Comparison of ENCODE assay signal across 8 cellular contexts in genomic region chrX:19739683-19740082, GRCh38.
DNase-seq lines count a peak whose midpoint lies in the region; ATAC-seq and TF ChIP-seq lines count a peak whose summit lies in the region.

No MANE protein-coding gene starts in this region.

- POLR2A ChIA-PET in IMR-90 (lab: Charles Lee; ENCODE audit: unreplicated experiment), result no interaction called here

- DNase-seq in Daoy (ENCODE audit: low read depth) (peak; percentile 69), IMR-90 (peak; percentile 73), SKM-1 treated with dmso at 0.1 percent for 144 hours (lab: John Stamatoyannopoulos, UW; ENCODE audit: unreplicated experiment) (peak; percentile 22), astrocyte of the spinal cord (ENCODE audit: low read depth, low spot score) (peak; percentile 70), iPS-NIHi7 (ENCODE audit: extremely low spot score) (peak; percentile 90)
- peak; percentile 52 to 53 for DNase-seq in stimulated activated CD4-positive, alpha-beta T cell treated with anti-CD3 and anti-CD28 coated beads, Interleukin-2, amount 100 ng/mL, for 24 hours

- no peak overlapping the region for H4K5ac ChIP-seq in IMR-90 (ENCODE audit: low read depth, low read length)

- no peaks in the 10 kb centered on the region for H3K4me1 ChIP-seq in IMR-90 (ENCODE audit: control insufficient read depth, insufficient read depth, low read length)

- no peak overlapping the region for H3K4me3 ChIP-seq in IMR-90 (ENCODE audit: insufficient read depth, low read depth, low read length)
- no peak overlapping the region for H3K4me3 ChIP-seq in astrocyte of the spinal cord (ENCODE audit: low read depth, low read length)

- peak; percentile 72 for TF ChIP-seq CTCF in IMR-90 (conservative IDR thresholded peaks at IDR 0.05; ENCODE audit: low read depth, low read length)
- TF ChIP-seq CTCF in astrocyte of the spinal cord (IDR thresholded peaks at IDR 0.05; ENCODE audit: low read depth, low read length), result peak; percentile 67

- H3K18ac ChIP-seq in IMR-90 (ENCODE audit: low read depth, low read length), result no peak overlapping the region

- no CpG with 5 or more reads among the region's 5 CpGs for WGBS in IMR-90 (ENCODE audit: extremely low coverage in 2 of 2, insufficient read length in 1 of 2), 2 experiments

- H3K79me1 ChIP-seq in IMR-90 (ENCODE audit: low read depth in 1 of 2, low read length in 2 of 2), result no peaks in the 10 kb centered on the region

- no peaks in the 10 kb centered on the region for H4K20me1 ChIP-seq in IMR-90 (ENCODE audit: insufficient read depth, low read length)

- no peak overlapping the region for H2AK5ac ChIP-seq in IMR-90 (ENCODE audit: low read depth, low read length)

- intact Hi-C loops in IMR-90 (cut with micrococcal nuclease), result loop anchor here (1.0 to 10.0 kb wide), 3 partner anchors 147 to 325 kb away; no protein-coding TSS in a partner anchor

- no peak overlapping the region for H2BK20ac ChIP-seq in IMR-90 (ENCODE audit: low read depth, low read length)

- H4K91ac ChIP-seq in IMR-90 (ENCODE audit: insufficient read depth, low read depth, low read length), result no peak overlapping the region

- no peak overlapping the region for H3K27ac ChIP-seq in IMR-90 (ENCODE audit: insufficient read depth, low read length)

- no peak overlapping the region for H2BK120ac ChIP-seq in IMR-90 (ENCODE audit: low read depth, low read length)

- H4K8ac ChIP-seq in IMR-90 (ENCODE audit: low read depth in 2 of 2, low read length in 2 of 2), result no peak overlapping the region

- H2BK15ac ChIP-seq in IMR-90 (ENCODE audit: low read depth, low read length), result no peak overlapping the region

- no peak overlapping the region for H2AFZ ChIP-seq in IMR-90 (replicated peaks; ENCODE audit: low read length, poor library complexity)

- H3K9me1 ChIP-seq in IMR-90 (ENCODE audit: insufficient read depth, low read length), result no peaks in the 10 kb centered on the region

- no peak overlapping the region for H2BK5ac ChIP-seq in IMR-90 (ENCODE audit: low read depth, low read length, poor library complexity, severe bottlenecking)

- no peak overlapping the region for H2AK9ac ChIP-seq in IMR-90 (replicated peaks; ENCODE audit: low read depth, low read length, poor library complexity)

- TF ChIP-seq POLR2A in IMR-90 (IDR thresholded peaks at IDR 0.05; ENCODE audit: low read depth, low read length), result no peak

- no peak overlapping the region for H3K4ac ChIP-seq in IMR-90 (ENCODE audit: low read depth, low read length)

- in situ Hi-C loops in IMR-90 (cut with MboI; ENCODE audit: low sequenced_read_pairs) (loop anchor here (10.0 kb wide), 1 partner anchor 145 kb away; the partner anchor contains the start of gene SH3KBP1), astrocyte of the spinal cord (cut with HindIII; ENCODE audit: low sequenced_read_pairs) (no loop called here)

- H3K4me2 ChIP-seq in IMR-90 (ENCODE audit: low read depth, low read length), result no peak overlapping the region

- TF ChIP-seq RAD21 in IMR-90 (IDR thresholded peaks at IDR 0.05; ENCODE audit: low read length), result peak; percentile 76

- H3K27me3 ChIP-seq in IMR-90 (ENCODE audit: control insufficient read depth, insufficient read depth, low read length), result no peaks in the 10 kb centered on the region

- H3K56ac ChIP-seq in IMR-90 (ENCODE audit: extremely low read depth, insufficient read depth, low read length), result no peak overlapping the region

- CTCF ChIA-PET in IMR-90 (lab: Yijun Ruan, JAX), result interaction anchor here (1.6 kb wide), 1 partner anchor 147 kb away, joined by 4 read pairs; no protein-coding TSS in a partner anchor

- no peak overlapping the region for H3K23ac ChIP-seq in IMR-90 (ENCODE audit: low read depth, low read length)

- H3K9ac ChIP-seq in IMR-90 (ENCODE audit: low read depth, low read length), result no peak overlapping the region

- peak; percentile 83 for ATAC-seq in IMR-90 (ENCODE audit: low read depth)
- ATAC-seq in GM18870 (IDR thresholded peaks at IDR 0.05; ENCODE audit: unreplicated experiment), result no peak
- ATAC-seq in HG03139 (IDR thresholded peaks at IDR 0.05; ENCODE audit: unreplicated experiment), result no peak

- H3K36me3 ChIP-seq in IMR-90 (ENCODE audit: control insufficient read depth, insufficient read depth, low read length), result no peaks in the 10 kb centered on the region

- no peaks in the 10 kb centered on the region for H3K9me3 ChIP-seq in IMR-90 (ENCODE audit: control insufficient read depth, insufficient read depth, low read length)

- dilution Hi-C loops in IMR-90 (cut with HindIII; ENCODE audit: low sequenced_read_pairs, unreplicated experiment), result no loop called here

- H3K14ac ChIP-seq in IMR-90 (replicated peaks; ENCODE audit: low read depth, low read length), result no peak overlapping the region

- no TSS peak for BruUV-seq in IMR-90 (replicated peaks; lab: Mats Ljungman, UMichigan)

TF ChIP-seq in IMR-90, 13 proteins besides CTCF, POLR2A, EP300 and RAD21:
- no peak for TF ChIP-seq MXI1 (IDR thresholded peaks at IDR 0.05; ENCODE audit: borderline replicate concordance, low read depth, low read length)
- no peak for TF ChIP-seq RCOR1 (IDR thresholded peaks at IDR 0.05; ENCODE audit: insufficient replicate concordance, low read length)
- peak; percentile 74 for TF ChIP-seq SMC3 (IDR thresholded peaks at IDR 0.05; ENCODE audit: low read depth, low read length)

Comparison
In these comparisons a context has a peak if more than half of its experiments do, and no peak if none do; other contexts are left out.
1. DNase-seq: peak in every context shown above with its lines; median percentile 90 in iPS-NIHi7; 73 in IMR-90; 70 in astrocyte of the spinal cord; 69 in Daoy; 52 in stimulated activated CD4-positive, alpha-beta T cell treated with anti-CD3 and anti-CD28 coated beads, Interleukin-2, amount 100 ng/mL, for 24 hours; 22 in SKM-1 treated with dmso at 0.1 percent for 144 hours.